In genomic region chr19:44113138-44113783, GRCh38 we compare ENCODE assay signal across 7 cellular contexts. TPM values are rescaled to one million over a fixed set of nuclear protein-coding genes. Genes with fewer than 3 reads are reported as not detected.
DNase-seq lines count a peak whose midpoint lies in the region; ATAC-seq, FAIRE-seq and TF ChIP-seq lines count a peak whose summit lies in the region.

Gene ZNF225, plus strand, starts transcription at chr19:44113399. Its CDS starts 2,429 bp downstream, at chr19:44115828.

- peak within 1 kb of the TSS; percentile 73 for H3K27ac ChIP-seq in GM12878 (ENCODE audit: control insufficient read depth, insufficient read depth)

- BruUV-seq in GM12878 (replicated peaks; lab: Mats Ljungman, UMichigan) = no TSS peak

- H4K20me1 ChIP-seq in GM12878 (ENCODE audit: control insufficient read depth, insufficient read depth) = no peaks in the 10 kb centered on the region

- peak within 1 kb of the TSS; percentile 75 for H3K9ac ChIP-seq in GM12878 (ENCODE audit: control insufficient read depth, insufficient read depth, low read length)

- peak within 1 kb of the TSS; percentile 89 for H3K4me2 ChIP-seq in GM12878 (ENCODE audit: control insufficient read depth, insufficient read depth)

- H3K4me1 ChIP-seq in GM12878 (ENCODE audit: control insufficient read depth, insufficient read depth, low read length) = no peaks in the 10 kb centered on the region

- RAD21 ChIA-PET in GM12878 (lab: Charles Lee; ENCODE audit: unreplicated experiment) = interaction anchor here (1.1 kb wide), 1 partner anchor 18 kb away, joined by 4 read pairs; no protein-coding TSS in a partner anchor

- in situ Hi-C loops in GM12878 (cut with MboI) = loop anchor here (5.0 kb wide), 1 partner anchor 189 kb away; no protein-coding TSS in a partner anchor

- POLR2A ChIA-PET in GM12878 (lab: Charles Lee) = interaction anchor here (0.9 to 1.2 kb wide), 2 partner anchors 18 to 52 kb away, joined by 3 to 5 read pairs; partner anchors contain the start of gene ZNF226

- peak within 1 kb of the TSS; percentile 98 for H2AFZ ChIP-seq in GM12878 (ENCODE audit: control insufficient read depth, low read depth, low read length)

- peak within 1 kb of the TSS; percentile 91 for H3K4me3 ChIP-seq in GM12878

- peaks cover 0 to 3% of the 10 kb centered on the region in 2 experiments; a peak in 3 of 4 replicates for H3K36me3 ChIP-seq in GM12878 (ENCODE audit: control insufficient read depth in 2 of 2, insufficient read depth in 2 of 2, low read length in 1 of 2)

- peak; percentile 78 for TF ChIP-seq POLR2A in GM18505 (IDR thresholded peaks at IDR 0.05; ENCODE audit: borderline replicate concordance, extremely low read depth, insufficient read depth, insufficient read length)
- peak; percentile 71 for TF ChIP-seq POLR2A in GM12878 (IDR thresholded peaks at IDR 0.05; ENCODE audit: low read depth, low read length)

- TF ChIP-seq CTCF in GM12878 (IDR thresholded peaks at IDR 0.05 in 2 of 3, conservative IDR thresholded peaks at IDR 0.05 in 1 of 3; ENCODE audit: control insufficient read depth in 2 of 3, extremely low read depth in 1 of 3, insufficient read depth in 1 of 3, low read depth in 3 of 3, low read length in 3 of 3) = no peak

- TF ChIP-seq EP300 in GM12878 (IDR thresholded peaks at IDR 0.05; ENCODE audit: borderline replicate concordance in 1 of 2, control insufficient read depth in 1 of 2, low read depth in 2 of 2, low read length in 2 of 2) = no peak

- CTCF ChIA-PET in GM12878 (lab: Yijun Ruan, JAX) = interaction anchor here (0.7 to 2.1 kb wide), 3 partner anchors 19 to 910 kb away, joined by 3 to 9 read pairs (median 3); partner anchors contain the start of gene ZNF224

- intact Hi-C loops in GM12878 (cut with micrococcal nuclease; ENCODE audit: unreplicated experiment) = loop anchor here (1.0 to 2.0 kb wide), 2 partner anchors 18 to 52 kb away; partner anchors contain the start of gene ZNF226

- FAIRE-seq in GM12878 (lab: Jason Lieb, UNC) = peak; percentile 98

- H3K27me3 ChIP-seq in GM12878 (replicated peaks in 1 of 2; ENCODE audit: control insufficient read depth in 2 of 2, insufficient read depth in 2 of 2, low read length in 1 of 2) = no peaks in the 10 kb centered on the region

- DNase-seq in NCI-H187 (lab: John Stamatoyannopoulos, UW) (peak; percentile 87 to 93), T-helper 9 cell (peak; percentile 55), GM12878 (ENCODE audit: low read depth, low spot score) (peak; percentile 87), hippocampal formation (lab: John Stamatoyannopoulos, UW) (peak; percentile 97 to 100), renal cortical epithelial cell (ENCODE audit: low read depth) (peak; percentile 98)

- SMC1A ChIA-PET in GM12878 (lab: Charles Lee; ENCODE audit: uncharacterized antibody, unreplicated experiment) = interaction anchor here (0.6 to 1.7 kb wide), 3 partner anchors 12 to 52 kb away, joined by 3 to 7 read pairs (median 4); partner anchors contain the start of gene ZNF226

- H3K9me3 ChIP-seq in GM12878 (replicated peaks; ENCODE audit: control insufficient read depth, insufficient read depth, low read length) = peaks cover 3% of the 10 kb centered on the region; the same call in 2 of the 3 replicates

- peaks cover 10% of the 10 kb centered on the region for H3K79me2 ChIP-seq in GM12878 (ENCODE audit: control insufficient read depth, insufficient read depth, low read length)

- no peak for TF ChIP-seq RAD21 in GM12878 (IDR thresholded peaks at IDR 0.05; ENCODE audit: insufficient read depth, low read depth, low read length)

- ATAC-seq in GM18505 (IDR thresholded peaks at IDR 0.05; ENCODE audit: unreplicated experiment) (peak; percentile 85), HG02938 (IDR thresholded peaks at IDR 0.05; ENCODE audit: unreplicated experiment) (peak; percentile 93), GM12878 (peak; percentile 98)

- WGBS in GM12878 (ENCODE audit: insufficient coverage, insufficient replicate concordance, low lambda C conversion rate, missing lambda C conversion rate) = under 1% methylated on average over 44 of the region's 44 CpGs

TF ChIP-seq in GM12878, 131 proteins besides CTCF, POLR2A, EP300 and RAD21 (continues in another document):
- TF ChIP-seq KAT2A (conservative IDR thresholded peaks at IDR 0.05; ENCODE audit: control insufficient read depth, low read depth, low read length) (no peak), ZZZ3 (IDR thresholded peaks at IDR 0.05; ENCODE audit: control insufficient read depth, insufficient read length, low read depth) (no peak), USF2 (IDR thresholded peaks at IDR 0.05; ENCODE audit: borderline replicate concordance, low read depth, low read length) (no peak; the same call in 1 of the 2 replicates), PRDM15 (CRISPR knock-in tag; IDR thresholded peaks at IDR 0.05) (no peak), SKIL (IDR thresholded peaks at IDR 0.05; ENCODE audit: low read depth, poor library complexity, severe bottlenecking) (peak; percentile 56)

RNA-seq across cellular contexts. Expression of gene ZNF225, which starts in this region (rescaled TPM):
- 22.5 and 22.8 TPM in 2 replicates for total RNA-seq in GM12878 (2013; cell fraction: nucleolus; rRNA removed)
- total RNA-seq in GM12878 (2014; rRNA removed) (2.0 and 2.9 TPM in 2 replicates), GM12878 (2014; rRNA removed; fragmentation: Illumina TruSeq; extraction: Trizol) (4.4 and 5.0 TPM in 2 replicates), GM12878 (2021) (3.8 and 4.3 TPM in 2 replicates), renal cortical epithelial cell (3.5 and 9.2 TPM in 2 replicates)
- 1.1 TPM for polyA plus RNA-seq in GM12878 (2011; ENCODE audit: low read depth)
- polyA plus RNA-seq in GM12878 (2011; rRNA removed) (3.8 and 6.4 TPM in 2 replicates), GM12878 (2014; fragmentation: Illumina TruSeq; extraction: Trizol) (2.8 and 3.4 TPM in 2 replicates), GM12878 (2014; fragmentation: Nextera tagmentation; extraction: Ambion mirVana) (1 to 10 TPM; 1.3 to 1.4 TPM), GM12878 (2014; rRNA removed) (2.4 and 2.8 TPM in 2 replicates), GM12878 (2016; fragmentation: Nextera tagmentation; extraction: Ambion mirVana) (1 to 10 TPM; 1.9 to 3.4 TPM)
- polyA plus RNA-seq in GM12878 (2011; cell fraction: cytosol; rRNA removed) = 1.7 TPM in 2 replicates
- polyA plus RNA-seq in GM12878 (2011; cell fraction: nucleus; rRNA removed) = 3.5 and 5.4 TPM in 2 replicates
- polyA plus RNA-seq in GM12878 (2012) = 1.4 and 2.5 TPM in 2 replicates
- polyA minus RNA-seq in GM12878 (2011; rRNA and poly(A)+ RNA removed) = 5.5 and 7.8 TPM in 2 replicates
- 2.3 and 2.9 TPM in 2 replicates for polyA minus RNA-seq in GM12878 (2011; cell fraction: cytosol; rRNA and poly(A)+ RNA removed)
- polyA minus RNA-seq in GM12878 (2011; cell fraction: nucleus; rRNA and poly(A)+ RNA removed) = 3.9 and 6.4 TPM in 2 replicates

Comparison
In these comparisons a context has a peak if more than half of its experiments do, and no peak if none do; other contexts are left out.
1. Peak in every context shown above with its lines: DNase-seq, ATAC-seq, H3K4me3 ChIP-seq and H3K27ac ChIP-seq.